In the genomic region with DNA sequence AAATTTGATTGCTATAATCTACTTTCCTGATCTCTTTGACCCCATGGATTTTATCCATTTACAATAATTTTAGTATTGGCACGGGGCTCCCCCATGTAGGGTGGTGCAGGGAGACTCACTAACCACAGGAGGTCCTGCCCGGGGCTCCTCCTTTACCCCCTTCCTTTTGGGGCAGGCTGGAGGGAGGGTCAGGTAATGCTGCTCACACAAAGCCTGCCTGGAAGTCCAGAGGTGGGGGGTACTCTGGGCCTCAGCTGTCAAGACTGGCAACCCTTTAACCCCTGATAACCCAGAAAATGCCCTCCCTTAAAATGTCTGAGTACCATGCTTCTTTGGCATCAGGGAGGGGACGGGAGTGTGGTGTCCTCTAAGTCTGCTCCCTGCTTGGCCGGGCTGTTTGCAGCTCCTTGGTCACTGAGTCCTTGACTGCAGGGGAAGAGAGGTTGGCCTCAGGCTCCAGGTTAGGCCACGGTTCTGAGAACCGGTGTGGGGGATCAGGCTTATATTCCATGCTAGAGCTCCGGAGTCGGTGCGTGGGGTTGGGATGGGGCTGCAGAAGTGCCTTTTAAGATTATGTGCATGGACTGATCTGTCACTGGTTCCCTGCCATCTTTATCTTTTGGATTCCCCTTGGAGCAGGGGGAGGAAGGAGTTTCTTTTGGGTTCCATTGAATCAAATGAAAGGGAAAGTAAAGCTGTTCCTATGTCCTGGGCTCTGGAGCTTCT, we compare ENCODE assay signal across 4 cellular contexts. TPM values are rescaled to one million over a fixed set of nuclear protein-coding genes. Genes with fewer than 3 reads are reported as not detected.
"Had no signal": no experiment of that assay in that cellular context is flagged by ENCODE, and none has a peak within 500 bp of the region (broad histone marks: within the 10 kb centered on the region; RNA-seq: fewer than 3 reads in every experiment).

No MANE protein-coding gene starts in this region.

RNA-seq across cellular contexts. Expression of a gene that starts 28.9 kb away (rescaled TPM):
- total RNA-seq: M059J, PC-3, Right ventricle myocardium superior, SJSA1 had no signal
